Comparison of ENCODE assay signal across 9 cellular contexts in the genomic region with DNA sequence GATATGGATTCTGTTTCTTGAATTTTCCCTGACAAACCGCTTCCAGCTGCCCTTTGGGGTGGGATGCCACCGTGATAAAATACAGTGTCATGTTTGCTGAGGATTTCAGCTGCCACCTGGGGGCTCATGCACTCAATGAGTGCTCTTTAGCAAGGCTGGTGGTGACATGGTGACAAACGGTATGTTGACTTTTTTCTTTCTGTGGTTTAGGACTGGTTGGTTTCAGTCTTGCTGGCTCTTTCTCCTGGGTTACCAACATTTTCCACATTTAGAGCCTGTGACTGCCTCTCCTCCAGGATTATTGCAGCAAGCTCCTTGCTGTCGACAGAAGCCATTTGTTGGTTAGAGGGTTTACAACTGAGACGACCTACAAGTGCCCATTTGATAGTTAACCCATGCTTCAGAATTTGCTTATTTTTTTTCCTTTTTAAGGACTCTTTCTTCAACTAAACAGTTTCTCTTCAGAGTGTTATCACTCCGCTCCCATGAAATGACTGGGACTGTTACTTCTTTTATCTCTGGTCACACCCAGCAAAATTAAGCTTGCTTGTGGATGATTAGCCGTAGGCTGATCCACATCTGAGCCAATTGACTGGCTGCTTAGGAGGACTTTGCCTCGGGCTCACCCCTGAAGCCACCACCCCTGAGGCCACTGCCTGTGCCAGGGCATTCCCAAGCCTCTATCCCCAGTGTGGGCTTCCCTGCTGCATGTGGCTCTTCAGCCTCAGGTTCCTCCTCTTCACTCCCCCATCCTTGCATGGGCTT. TPM values are rescaled to one million over a fixed set of nuclear protein-coding genes. Genes with fewer than 3 reads are reported as not detected.
DNase-seq lines count a peak whose midpoint lies in the region; ATAC-seq and TF ChIP-seq lines count a peak whose summit lies in the region.
"Had no signal": no experiment of that assay in that cellular context is flagged by ENCODE, and none has a peak within 500 bp of the region (broad histone marks: within the 10 kb centered on the region; RNA-seq: fewer than 3 reads in every experiment).

No MANE protein-coding gene starts in this region.

- H3K36me3 Mint-ChIP-seq in H9 (ENCODE audit: insufficient read depth in 1 of 3, low read depth in 3 of 3): no peaks in the 10 kb centered on the region

- peak; percentile 18 for TF ChIP-seq CTCF in DND-41 (IDR thresholded peaks at IDR 0.05; ENCODE audit: borderline replicate concordance, extremely low read depth, low read length, poor library complexity, severe bottlenecking)
- TF ChIP-seq CTCF in H9 (conservative IDR thresholded peaks at IDR 0.05): 0 out of 3 replicates have a peak, but pooled peaks have one; percentile 21

- H4K8ac ChIP-seq in H9 (replicated peaks; ENCODE audit: insufficient read length, low read depth, low read length): no peak overlapping the region

- no peak overlapping the region for H3K4ac ChIP-seq in H9 (ENCODE audit: low read depth, low read length)

- no peak overlapping the region for H3K4me3 ChIP-seq in DND-41 (ENCODE audit: low read depth in 1 of 2, low read length in 2 of 2)
- H3K4me3 ChIP-seq in mesodermal cell (ENCODE audit: extremely low read depth, insufficient read depth, low read length, poor library complexity, severe bottlenecking): no peak overlapping the region

- H3K4me1 Mint-ChIP-seq in H9: peaks cover 22 to 40% of the 10 kb centered on the region in 2 experiments

- no peak overlapping the region for H3T11ph ChIP-seq in H9 (ENCODE audit: low read length)

- no peaks in the 10 kb centered on the region for H3K23me2 ChIP-seq in H9 (ENCODE audit: insufficient read length, low read depth, low read length, poor library complexity, severe bottlenecking)

- no peaks in the 10 kb centered on the region for H4K20me1 ChIP-seq in DND-41 (ENCODE audit: insufficient read depth, low read length)
- H4K20me1 ChIP-seq in H9 (ENCODE audit: control insufficient read depth, insufficient read depth, insufficient read length): no peaks in the 10 kb centered on the region

- H3K9ac ChIP-seq in DND-41 (ENCODE audit: low read depth, low read length): no peak overlapping the region
- H3K9ac ChIP-seq in H9 (ENCODE audit: extremely low read depth, insufficient read length, low read length): no peak overlapping the region

- H3K36me3 ChIP-seq in DND-41 (ENCODE audit: insufficient read depth, low read length) (no peaks in the 10 kb centered on the region), mesodermal cell (ENCODE audit: control insufficient read depth, insufficient read depth, low read length) (no peaks in the 10 kb centered on the region)

- H2BK20ac ChIP-seq in H9 (ENCODE audit: low read depth, low read length, poor library complexity, severe bottlenecking): no peak overlapping the region

- WGBS in H9 (ENCODE audit: extremely low coverage, insufficient read length, low lambda C conversion rate): no CpG with 5 or more reads among the region's 8 CpGs
- WGBS in mesodermal cell (ENCODE audit: insufficient coverage in 2 of 2), 2 experiments: 71 to 81% methylated on average over 6 to 7 of the region's 8 CpGs

- H4K5ac ChIP-seq in H9 (ENCODE audit: insufficient read length, low read depth, low read length): no peak overlapping the region

- H3K4me1 ChIP-seq in DND-41 (ENCODE audit: insufficient read depth, low read length): no peaks in the 10 kb centered on the region
- 0 out of 2 replicates have a peak, but pooled peaks cover 2% of the 10 kb centered on the region for H3K4me1 ChIP-seq in H9 (ENCODE audit: insufficient read depth, low read length)
- H3K4me1 ChIP-seq in mesodermal cell (ENCODE audit: control insufficient read depth, insufficient read depth, low read length, poor library complexity, severe bottlenecking): peaks cover 8% of the 10 kb centered on the region

- H3K4me3 Mint-ChIP-seq in H9: no peak overlapping the region
- H3K4me3 Mint-ChIP-seq: activated B cell treated with CpG ODN at 0.5 μM for 24 hours had no signal

- no peak overlapping the region for H2BK12ac ChIP-seq in H9 (ENCODE audit: insufficient read length, low read depth, low read length)

- H2BK120ac ChIP-seq in H9 (ENCODE audit: low read depth, low read length, poor library complexity, severe bottlenecking): no peak overlapping the region

- no peaks in the 10 kb centered on the region for H3K9me3 Mint-ChIP-seq in H9
- H3K9me3 Mint-ChIP-seq: activated B cell treated with CpG ODN at 0.5 μM for 24 hours had no signal

- H3K23ac ChIP-seq in H9 (ENCODE audit: insufficient read length, low read depth, low read length): no peak overlapping the region

- no peak for DNase-seq in DND-41
- DNase-seq in H9: no peak
- DNase-seq in SIG-M5 (lab: John Stamatoyannopoulos, UW): peak; percentile 39
- no peak for DNase-seq in DMS114 treated with DMSO at 0.1 percent for 48 hours (lab: John Stamatoyannopoulos, UW; ENCODE audit: unreplicated experiment)
- no peak for DNase-seq in pons (ENCODE audit: low spot score)
- no peak for DNase-seq in UCSD-AML1 (lab: John Stamatoyannopoulos, UW; ENCODE audit: unreplicated experiment)
- DNase-seq in glomerular visceral epithelial cell (ENCODE audit: extremely low spot score): no peak
- DNase-seq: activated B cell treated with CpG ODN at 0.5 μM for 24 hours had no signal

- H3K27ac Mint-ChIP-seq in H9: no peak overlapping the region
- H3K27ac Mint-ChIP-seq: activated B cell treated with CpG ODN at 0.5 μM for 24 hours had no signal

- ATAC-seq in DND-41 (ENCODE audit: insufficient read depth, low read depth): peak; percentile 53; the same call in 2 of the 3 replicates

- H3K27me3 ChIP-seq in DND-41 (ENCODE audit: insufficient read depth, low read length, poor library complexity) (peaks cover 2% of the 10 kb centered on the region), H9 (ENCODE audit: insufficient read depth, low read length) (no peaks in the 10 kb centered on the region)

- H2BK15ac ChIP-seq in H9 (ENCODE audit: low read depth, low read length): no peak overlapping the region

- peaks cover 6% of the 10 kb centered on the region for H3K27me3 Mint-ChIP-seq in H9 (ENCODE audit: low read depth)

- H2AK5ac ChIP-seq in H9 (ENCODE audit: insufficient read length, low read length): no peak overlapping the region

- no peaks in the 10 kb centered on the region for H3K79me1 ChIP-seq in H9 (ENCODE audit: insufficient read depth, low read depth, low read length, poor library complexity, severe bottlenecking)

- H3K79me2 ChIP-seq in DND-41 (ENCODE audit: insufficient read depth, low read length): no peaks in the 10 kb centered on the region
- no peaks in the 10 kb centered on the region for H3K79me2 ChIP-seq in H9 (ENCODE audit: insufficient read depth, low read length)

- H3K18ac ChIP-seq in H9 (ENCODE audit: insufficient read length, low read depth, low read length): no peak overlapping the region

- H4K91ac ChIP-seq in H9 (ENCODE audit: insufficient read length, low read depth, low read length): no peak overlapping the region

- no peak overlapping the region for H3K56ac ChIP-seq in H9 (ENCODE audit: insufficient read length, low read depth, low read length)

- no peak overlapping the region for H3K14ac ChIP-seq in H9 (ENCODE audit: insufficient read depth, low read length)

- H2AFZ ChIP-seq in DND-41 (ENCODE audit: low read depth, low read length) (no peak overlapping the region), H9 (ENCODE audit: low read length) (no peak overlapping the region)

- no peak overlapping the region for H3K27ac ChIP-seq in DND-41 (ENCODE audit: low read length)
- no peak overlapping the region for H3K27ac ChIP-seq in H9 (ENCODE audit: insufficient read length, low read depth, low read length)
- H3K27ac ChIP-seq in mesodermal cell (ENCODE audit: low read depth, low read length, severe bottlenecking): peak overlapping the region; percentile 53

- H2BK5ac ChIP-seq in H9 (ENCODE audit: insufficient read length, low read length): no peak overlapping the region

- H3K9me3 ChIP-seq in DND-41 (ENCODE audit: insufficient read depth, low read length, severe bottlenecking) (no peaks in the 10 kb centered on the region), H9 (ENCODE audit: control insufficient read depth, low read depth, low read length) (no peaks in the 10 kb centered on the region), mesodermal cell (ENCODE audit: control insufficient read depth, low read length) (no peaks in the 10 kb centered on the region)

- H3K4me2 ChIP-seq in DND-41 (ENCODE audit: insufficient read depth, low read length) (no peak overlapping the region), H9 (ENCODE audit: insufficient read depth, insufficient read length, low read length) (no peak overlapping the region)

RNA-seq across cellular contexts. Expression of gene CDYL, which starts 48.4 kb away (rescaled TPM):
- 85.5 and 95.0 TPM in 2 replicates for total RNA-seq in H9 (2021)
- polyA plus RNA-seq in mesodermal cell (2013, experiment 1 of 2): 40.0 TPM
- 42.9 TPM for polyA plus RNA-seq in mesodermal cell (2013, experiment 2 of 2)
